In genomic region chr17:60355663-60356594, GRCh38 we compare ENCODE assay signal across 12 cellular contexts. TPM values are rescaled to one million over a fixed set of nuclear protein-coding genes. Genes with fewer than 3 reads are reported as not detected.
DNase-seq lines count a peak whose midpoint lies in the region; ATAC-seq and TF ChIP-seq lines count a peak whose summit lies in the region.
"Had no signal": no experiment of that assay in that cellular context is flagged by ENCODE, and none has a peak within 500 bp of the region (broad histone marks: within the 10 kb centered on the region; RNA-seq: fewer than 3 reads in every experiment).

No MANE protein-coding gene starts in this region.

- H3K27me3 ChIP-seq in neutrophil (no peaks in the 10 kb centered on the region), psoas muscle (ENCODE audit: insufficient read depth in 3 of 3, low read length in 2 of 3) (no peaks in the 10 kb centered on the region)
- H3K27me3 ChIP-seq: dorsolateral prefrontal cortex had no signal

- H3K4me3 ChIP-seq in neutrophil (ENCODE audit: low read depth in 1 of 2, low read length in 1 of 2) = no peak overlapping the region
- H3K4me3 ChIP-seq in psoas muscle = no peak overlapping the region
- H3K4me3 ChIP-seq: dorsolateral prefrontal cortex, smooth muscle cell had no signal

- H3K36me3 ChIP-seq in neutrophil = no peaks in the 10 kb centered on the region
- H3K36me3 ChIP-seq in psoas muscle (ENCODE audit: insufficient read depth in 1 of 2, low read depth in 1 of 2) = no peaks in the 10 kb centered on the region

- H3K36me3 Mint-ChIP-seq in activated naive CD4-positive, alpha-beta T cell treated with anti-CD3 and anti-CD28 coated beads, Interleukin-2, amount 50 U/mL, for 72 hours = peaks cover 0 to 14% of the 10 kb centered on the region in 2 donors

- peak in 1 of 2 donors; percentile 31 for ATAC-seq in activated naive CD4-positive, alpha-beta T cell treated with anti-CD3 and anti-CD28 coated beads, Interleukin-2, amount 50 U/mL, for 72 hours
- ATAC-seq in HG03095 (IDR thresholded peaks at IDR 0.05; ENCODE audit: unreplicated experiment) = no peak
- no peak for ATAC-seq in psoas muscle

- WGBS in psoas muscle, 3 donors = 96 to 99% (median 97%) methylated on average over 4 of the region's 4 CpGs

- DNase-seq in SIG-M5 treated with dmso at 0.1 percent for 504 hours (lab: John Stamatoyannopoulos, UW; ENCODE audit: unreplicated experiment) (peak; percentile 76), SIG-M5 (lab: John Stamatoyannopoulos, UW) (no peak), HuH-7.5 (ENCODE audit: low spot score) (peak; percentile 46), psoas muscle (no peak)
- DNase-seq in activated naive CD4-positive, alpha-beta T cell treated with anti-CD3 and anti-CD28 coated beads, Interleukin-2, amount 50 U/mL, for 72 hours (ENCODE audit: low spot score in 2 of 2) = no peak
- DNase-seq in effector CD4-positive, alpha-beta T cell = no peak
- DNase-seq: ACHN, dorsolateral prefrontal cortex, NCI-H1694 treated with DMSO at 0.1 percent for 48 hours had no signal

- H3K27ac Mint-ChIP-seq in activated naive CD4-positive, alpha-beta T cell treated with anti-CD3 and anti-CD28 coated beads, Interleukin-2, amount 50 U/mL, for 72 hours = peak overlapping the region; percentile 46 to 91

- no peaks in the 10 kb centered on the region for H3K9me3 ChIP-seq in neutrophil
- no peaks in the 10 kb centered on the region for H3K9me3 ChIP-seq in psoas muscle

- no peak for TF ChIP-seq CTCF in neutrophil (IDR thresholded peaks at IDR 0.05)
- TF ChIP-seq CTCF in psoas muscle (IDR thresholded peaks at IDR 0.05) = no peak

- H3K9me3 Mint-ChIP-seq in activated naive CD4-positive, alpha-beta T cell treated with anti-CD3 and anti-CD28 coated beads, Interleukin-2, amount 50 U/mL, for 72 hours = peaks cover 0 to 5% of the 10 kb centered on the region in 2 donors

- H3K27ac ChIP-seq in neutrophil (peak overlapping the region; percentile 65), psoas muscle (no peak overlapping the region)
- H3K27ac ChIP-seq: dorsolateral prefrontal cortex had no signal

- peaks cover 51 to 53% of the 10 kb centered on the region in 2 experiments for H3K4me1 ChIP-seq in neutrophil (ENCODE audit: control insufficient read depth in 1 of 2, insufficient read depth in 1 of 2, low read depth in 1 of 2, low read length in 1 of 2)
- peaks cover 23% of the 10 kb centered on the region for H3K4me1 ChIP-seq in psoas muscle

- intact Hi-C loops in psoas muscle (cut with DNase I) = no loop called here

RNA-seq across cellular contexts. Expression of gene USP32, which starts 36.0 kb away (rescaled TPM):
- 10 to 100 TPM; 42.6 to 51.5 TPM for total RNA-seq in activated naive CD4-positive, alpha-beta T cell treated with anti-CD3 and anti-CD28 coated beads, Interleukin-2, amount 50 U/mL, for 72 hours
- total RNA-seq in psoas muscle = 10 to 100 TPM; 34.0 to 64.9 (median 50.6) TPM
- 10 to 100 TPM; 19.5 to 56.7 (median 36.4) TPM for polyA plus RNA-seq in psoas muscle

Comparison
In these comparisons a context has a peak if more than half of its experiments do, and no peak if none do; other contexts are left out.
1. DNase-seq: peak in SIG-M5 treated with dmso at 0.1 percent for 504 hours (single experiment) and HuH-7.5 (single experiment); none in SIG-M5 (single experiment), activated naive CD4-positive, alpha-beta T cell treated with anti-CD3 and anti-CD28 coated beads, Interleukin-2, amount 50 U/mL, for 72 hours (0 of 2), psoas muscle (0 of 2) and effector CD4-positive, alpha-beta T cell (single experiment).